ENCODE assay signal across 28 cellular contexts in genomic region chr6:125365230-125365629, GRCh38.
"Had no signal": no experiment of that assay in that cellular context is flagged by ENCODE, and none has a peak within 500 bp of the region (broad histone marks: within the 10 kb centered on the region; RNA-seq: fewer than 3 reads in every experiment).

No MANE protein-coding gene starts in this region.

- ATAC-seq: activated CD4-positive, alpha-beta T cell treated with anti-CD3 and anti-CD28 coated beads for 36 hours; left lobe of liver; pancreas had no signal

- DNase-seq: activated CD4-positive, alpha-beta T cell treated with anti-CD3 and anti-CD28 coated beads for 36 hours; activated CD4-positive, CD25-positive, alpha-beta regulatory T cell; activated CD8-positive, alpha-beta memory T cell treated with anti-CD3 and anti-CD28 coated beads for 24 hours; activated effector memory CD4-positive, alpha-beta T cell treated with anti-CD3 and anti-CD28 coated beads, Interleukin-2, amount 50 U/mL, for 16 hours; activated naive CD4-positive, alpha-beta T cell treated with anti-CD3 and anti-CD28 coated beads for 36 hours; activated naive CD8-positive, alpha-beta T cell treated with anti-CD3 and anti-CD28 coated beads for 36 hours; adrenal gland; aorta; caudate nucleus; endodermal cell; esophagus squamous epithelium; gastrocnemius medialis; hypothalamus; immature natural killer cell; kidney; naive B cell; nephron progenitor cell; pancreas; spleen; stimulated activated naive CD4-positive, alpha-beta T cell; T-helper 1 cell; upper lobe of left lung had no signal

- H3K36me3 Mint-ChIP-seq: activated naive CD8-positive, alpha-beta T cell treated with anti-CD3 and anti-CD28 coated beads for 36 hours; brain; immature natural killer cell had no signal

- H3K4me1 Mint-ChIP-seq: activated naive CD8-positive, alpha-beta T cell treated with anti-CD3 and anti-CD28 coated beads for 36 hours had no signal

- H3K9me3 ChIP-seq: adrenal gland, esophagus squamous epithelium, gastrocnemius medialis, pancreas, prostate gland, spleen, upper lobe of left lung had no signal

- H3K9me3 Mint-ChIP-seq: activated naive CD4-positive, alpha-beta T cell treated with anti-CD3 and anti-CD28 coated beads for 36 hours; activated naive CD8-positive, alpha-beta T cell treated with anti-CD3 and anti-CD28 coated beads for 36 hours; activated T-helper 1 cell treated with anti-CD3 and anti-CD28 coated beads, Interleukin-12 subunit alpha, Interleukin-12 subunit beta, Interleukin-2, Interleukin-4 antibody, amounts not matched to agents 30 ng/mL and 10 ng/mL and 1 ng/mL, durations not matched to agents 14 hours and 24 hours and 36 hours; dendritic cell treated with granulocyte-macrophage colony-stimulating factor and Interleukin-4, amounts not matched to agents 40 ng/mL and 50 ng/mL, for 4 days; endodermal cell; nephron progenitor cell had no signal

- H3K4me1 ChIP-seq: prostate gland had no signal

- H3K27me3 ChIP-seq: gastrocnemius medialis had no signal

- H3K36me3 ChIP-seq: adrenal gland, esophagus squamous epithelium, gastrocnemius medialis, pancreas, prostate gland, spleen, upper lobe of left lung had no signal

- H3K4me3 Mint-ChIP-seq: activated CD4-positive, alpha-beta T cell treated with anti-CD3 and anti-CD28 coated beads for 36 hours; activated naive CD4-positive, alpha-beta T cell treated with anti-CD3 and anti-CD28 coated beads for 36 hours; activated naive CD8-positive, alpha-beta T cell treated with anti-CD3 and anti-CD28 coated beads for 36 hours; activated T-helper 1 cell treated with anti-CD3 and anti-CD28 coated beads, Interleukin-12 subunit alpha, Interleukin-12 subunit beta, Interleukin-2, Interleukin-4 antibody, amounts not matched to agents 30 ng/mL and 10 ng/mL and 1 ng/mL, durations not matched to agents 14 hours and 24 hours and 36 hours; brain; dendritic cell treated with granulocyte-macrophage colony-stimulating factor and Interleukin-4, amounts not matched to agents 40 ng/mL and 50 ng/mL, for 4 days; endodermal cell; immature natural killer cell; naive B cell; nephron progenitor cell had no signal

- H3K4me3 ChIP-seq: adrenal gland, esophagus squamous epithelium, gastrocnemius medialis, pancreas, prostate gland, spleen, upper lobe of left lung had no signal

- FAIRE-seq: kidney, pancreas had no signal

- H3K27ac Mint-ChIP-seq: activated CD4-positive, alpha-beta T cell treated with anti-CD3 and anti-CD28 coated beads for 36 hours; activated naive CD4-positive, alpha-beta T cell treated with anti-CD3 and anti-CD28 coated beads for 36 hours; activated naive CD8-positive, alpha-beta T cell treated with anti-CD3 and anti-CD28 coated beads for 36 hours; activated T-helper 1 cell treated with anti-CD3 and anti-CD28 coated beads, Interleukin-12 subunit alpha, Interleukin-12 subunit beta, Interleukin-2, Interleukin-4 antibody, amounts not matched to agents 30 ng/mL and 10 ng/mL and 1 ng/mL, durations not matched to agents 14 hours and 24 hours and 36 hours; brain; dendritic cell treated with granulocyte-macrophage colony-stimulating factor and Interleukin-4, amounts not matched to agents 40 ng/mL and 50 ng/mL, for 4 days; endodermal cell; immature natural killer cell; naive B cell; nephron progenitor cell had no signal

- H3K27ac ChIP-seq: adrenal gland, epithelial cell of prostate, esophagus squamous epithelium, pancreas, prostate gland, spleen, upper lobe of left lung had no signal
